In genomic region chr20:10432079-10432478, GRCh38 we compare ENCODE assay signal across 1 cellular context.
A peak's percentile ranks its signal among the peaks of the same experiment; 100 is the strongest.
TF ChIP-seq lines count a peak whose summit lies in the region.

No MANE protein-coding gene starts in this region.

TF ChIP-seq in HepG2, 621 proteins besides CTCF, POLR2A, EP300 and RAD21 (continued from another document):
- TF ChIP-seq IKZF4 (CRISPR knock-in tag; IDR thresholded peaks at IDR 0.05; ENCODE audit: borderline replicate concordance, low read depth, not compliant biosample characterization) (peak; percentile 25), ZNF670 (CRISPR knock-in tag; IDR thresholded peaks at IDR 0.05; ENCODE audit: borderline replicate concordance) (no peak), TBP (CRISPR knock-in tag; IDR thresholded peaks at IDR 0.05) (no peak), GLI4 (CRISPR knock-in tag; IDR thresholded peaks at IDR 0.05; ENCODE audit: borderline replicate concordance) (0 out of 2 replicates have a peak, but pooled peaks have one; percentile 32), MED8 (CRISPR knock-in tag; IDR thresholded peaks at IDR 0.05; ENCODE audit: insufficient replicate concordance) (no peak), ZKSCAN1 (IDR thresholded peaks at IDR 0.05; ENCODE audit: low read length) (no peak), KMT2A (CRISPR knock-in tag; IDR thresholded peaks at IDR 0.05) (no peak), CENPX (CRISPR knock-in tag; IDR thresholded peaks at IDR 0.05) (no peak), ATF7 (IDR thresholded peaks at IDR 0.05) (no peak), ATF7 (CRISPR knock-in tag; IDR thresholded peaks at IDR 0.05) (no peak), ZNF34 (CRISPR knock-in tag; IDR thresholded peaks at IDR 0.05; ENCODE audit: borderline replicate concordance) (no peak), LCORL (IDR thresholded peaks at IDR 0.05) (no peak), LCORL (CRISPR knock-in tag; IDR thresholded peaks at IDR 0.05) (no peak), ZNF605 (CRISPR knock-in tag; IDR thresholded peaks at IDR 0.05) (peak; percentile 38; the same call in 1 of the 2 replicates), RBM22 (optimal IDR thresholded peaks at IDR 0.05; ENCODE audit: low read length) (peak; percentile 5), ZNF747 (CRISPR knock-in tag; IDR thresholded peaks at IDR 0.05; ENCODE audit: borderline replicate concordance) (0 out of 2 replicates have a peak, but pooled peaks have one; percentile 30), TMF1 (CRISPR knock-in tag; IDR thresholded peaks at IDR 0.05; ENCODE audit: low read depth) (no peak), CEBPG (CRISPR knock-in tag; IDR thresholded peaks at IDR 0.05) (peak; percentile 45; the same call in 1 of the 2 replicates), ZBED4 (CRISPR knock-in tag; IDR thresholded peaks at IDR 0.05; ENCODE audit: borderline replicate concordance) (no peak), ZNF225 (CRISPR knock-in tag; IDR thresholded peaks at IDR 0.05) (no peak), HOXA7 (CRISPR knock-in tag; IDR thresholded peaks at IDR 0.05) (no peak), AFF4 (CRISPR knock-in tag; IDR thresholded peaks at IDR 0.05) (no peak), TAF1 (CRISPR knock-in tag; IDR thresholded peaks at IDR 0.05) (no peak), ZNF124 (CRISPR knock-in tag; IDR thresholded peaks at IDR 0.05) (no peak), TERF1 (CRISPR knock-in tag; IDR thresholded peaks at IDR 0.05) (no peak), DNMT1 (CRISPR knock-in tag; IDR thresholded peaks at IDR 0.05) (no peak), ZNF138 (CRISPR knock-in tag; IDR thresholded peaks at IDR 0.05; ENCODE audit: low read depth) (no peak), ZNF678 (CRISPR knock-in tag; IDR thresholded peaks at IDR 0.05) (no peak), PREB (CRISPR knock-in tag; IDR thresholded peaks at IDR 0.05) (no peak), FLYWCH1 (CRISPR knock-in tag; IDR thresholded peaks at IDR 0.05) (no peak), ZNF33A (CRISPR knock-in tag; IDR thresholded peaks at IDR 0.05; ENCODE audit: borderline replicate concordance) (no peak), ZSCAN12 (CRISPR knock-in tag; IDR thresholded peaks at IDR 0.05) (no peak), SP2 (CRISPR knock-in tag; IDR thresholded peaks at IDR 0.05) (peak; percentile 20; the same call in 1 of the 2 replicates), HNF4A (CRISPR knock-in tag; IDR thresholded peaks at IDR 0.05) (no peak), KDM5A (IDR thresholded peaks at IDR 0.05; ENCODE audit: borderline replicate concordance, low read length) (no peak), ZNF281 (CRISPR knock-in tag; IDR thresholded peaks at IDR 0.05; ENCODE audit: borderline replicate concordance) (no peak), ZNF691 (CRISPR knock-in tag; IDR thresholded peaks at IDR 0.05; ENCODE audit: borderline replicate concordance, low read depth) (no peak), POLR2AphosphoS2 (IDR thresholded peaks at IDR 0.05; ENCODE audit: low read depth, low read length) (no peak), ZNF44 (CRISPR knock-in tag; IDR thresholded peaks at IDR 0.05) (no peak), TFDP1 (CRISPR knock-in tag; IDR thresholded peaks at IDR 0.05; ENCODE audit: borderline replicate concordance) (no peak), BHLHE40 (IDR thresholded peaks at IDR 0.05; ENCODE audit: low read length) (no peak), SALL2 (CRISPR knock-in tag; IDR thresholded peaks at IDR 0.05) (no peak), STAT5B (CRISPR knock-in tag; IDR thresholded peaks at IDR 0.05) (no peak), NFIB (CRISPR knock-in tag; IDR thresholded peaks at IDR 0.05; ENCODE audit: borderline replicate concordance) (0 out of 2 replicates have a peak, but pooled peaks have one; percentile 51), XRCC5 (optimal IDR thresholded peaks at IDR 0.05; ENCODE audit: low read length) (no peak), ZNF607 (CRISPR knock-in tag; IDR thresholded peaks at IDR 0.05; ENCODE audit: borderline replicate concordance) (0 out of 2 replicates have a peak, but pooled peaks have one; percentile 50), ARNTL (CRISPR knock-in tag; IDR thresholded peaks at IDR 0.05) (no peak), TFAP4 (IDR thresholded peaks at IDR 0.05; ENCODE audit: borderline replicate concordance, low read depth) (no peak), ZMYM2 (CRISPR knock-in tag; IDR thresholded peaks at IDR 0.05) (0 out of 2 replicates have a peak, but pooled peaks have one; percentile 34), HNRNPL (IDR thresholded peaks at IDR 0.05; ENCODE audit: low read depth, low read length) (no peak), KLF13 (CRISPR knock-in tag; IDR thresholded peaks at IDR 0.05) (no peak), MXI1 (IDR thresholded peaks at IDR 0.05; ENCODE audit: borderline replicate concordance, low read depth, low read length) (no peak), ZNF414 (CRISPR knock-in tag; IDR thresholded peaks at IDR 0.05) (no peak), PHF20 (CRISPR knock-in tag; IDR thresholded peaks at IDR 0.05) (no peak), PHB2 (IDR thresholded peaks at IDR 0.05; ENCODE audit: partially characterized antibody) (no peak)
